ENCODE assay signal across 8 cellular contexts in the genomic region with DNA sequence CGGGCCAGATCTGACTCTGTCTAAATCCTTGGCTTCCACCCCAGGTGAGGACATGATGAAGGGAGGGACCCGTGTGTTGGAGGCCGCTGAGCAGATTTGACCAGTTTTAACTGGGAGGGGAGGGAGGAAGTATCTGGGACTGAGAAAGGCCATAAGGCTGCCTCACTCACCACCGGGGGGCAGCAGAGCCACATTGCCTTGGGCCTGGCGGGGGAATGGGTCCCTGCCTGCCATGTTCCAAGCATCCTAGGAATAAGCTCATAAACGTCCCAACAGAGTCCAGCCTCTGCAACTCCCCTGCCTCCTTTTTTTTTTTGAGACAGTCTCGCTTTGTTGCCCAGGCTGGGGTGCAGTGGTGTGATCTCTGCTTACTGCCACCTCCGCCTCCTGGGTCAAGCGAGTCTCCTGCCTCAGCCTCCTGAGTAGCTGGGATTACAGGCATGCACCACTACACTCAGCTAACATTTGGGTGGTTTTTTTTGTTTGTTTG. TPM values are rescaled to one million over a fixed set of nuclear protein-coding genes. Genes with fewer than 3 reads are reported as not detected.
DNase-seq lines count a peak whose midpoint lies in the region; ATAC-seq and TF ChIP-seq lines count a peak whose summit lies in the region.

No MANE protein-coding gene starts in this region.

- H3K9me3 ChIP-seq in T-helper 17 cell (ENCODE audit: control insufficient read depth, low read length, poor library complexity, severe bottlenecking) (no peaks in the 10 kb centered on the region), adipocyte (ENCODE audit: control insufficient read depth, low read length) (no peaks in the 10 kb centered on the region)

- CTCF ChIA-PET in GM10248 (lab: Yijun Ruan, JAX), result interaction anchor here (0.6 to 3.1 kb wide), 30 partner anchors 8 to 275 kb away, joined by 3 to 28 read pairs (median 4); a partner anchor contains a TSS

- no peak overlapping the region for H3K4me3 ChIP-seq in adipocyte (ENCODE audit: low read length)

- H3K27me3 ChIP-seq in adipocyte (replicated peaks; ENCODE audit: control insufficient read depth, insufficient read depth, low read length), result no peaks in the 10 kb centered on the region

- POLR2A ChIA-PET in GM10248 (lab: Yijun Ruan, JAX), result no interaction called here

- peak; percentile 90 for TF ChIP-seq CTCF in GM10248 (IDR thresholded peaks at IDR 0.05; ENCODE audit: control extremely low read depth, extremely low read depth, low read depth, missing control alignments)

- H3K27ac Mint-ChIP-seq in T-helper 17 cell, result no peak overlapping the region

- H3K9ac ChIP-seq in adipocyte (ENCODE audit: low read length), result peak overlapping the region; percentile 33

- H3K36me3 ChIP-seq in adipocyte (ENCODE audit: control insufficient read depth, insufficient read depth, low read length, severe bottlenecking), result no peaks in the 10 kb centered on the region

- H3K36me3 Mint-ChIP-seq in T-helper 17 cell (ENCODE audit: low read depth), result no peaks in the 10 kb centered on the region

- peaks cover 28% of the 10 kb centered on the region for H3K4me1 Mint-ChIP-seq in T-helper 17 cell

- intact Hi-C loops in cardiac septum (cut with DNase I), result loop anchor here (2.0 to 10.0 kb wide), 3 partner anchors 54 to 212 kb away; a partner anchor contains a TSS

- DNase-seq in GM10248 (ENCODE audit: extremely low spot score) (peak; percentile 76), NCI-H128 (lab: John Stamatoyannopoulos, UW; ENCODE audit: unreplicated experiment) (peak; percentile 60), T-helper 17 cell (peak; percentile 50 to 70 (median 52)), adipocyte (ENCODE audit: low read depth) (peak; percentile 91), cardiac septum (ENCODE audit: low spot score) (peak; percentile 94), putamen (ENCODE audit: low spot score) (peak; percentile 86)

- no peaks in the 10 kb centered on the region for H3K27me3 Mint-ChIP-seq in T-helper 17 cell

- peaks cover 28% of the 10 kb centered on the region for H3K4me1 ChIP-seq in adipocyte (ENCODE audit: control insufficient read depth, insufficient read depth, low read length)

- ATAC-seq in T-helper 17 cell, result peak; percentile 35
- no peak for ATAC-seq in GM21360 (IDR thresholded peaks at IDR 0.05; ENCODE audit: unreplicated experiment)
- ATAC-seq in GM18498 (IDR thresholded peaks at IDR 0.05; ENCODE audit: unreplicated experiment), result no peak

- no peak overlapping the region for H3K4me3 Mint-ChIP-seq in T-helper 17 cell

RNA-seq across cellular contexts. Expression of a gene that starts 15.5 kb away (rescaled TPM):
- 10 to 100 TPM; 38.2 to 50.8 TPM for total RNA-seq in T-helper 17 cell
- total RNA-seq in cardiac septum, result 5.2 TPM

RNA-seq across cellular contexts. Expression of a gene that starts 26.3 kb away (rescaled TPM):
- 10 to 100 TPM; 56.7 to 71.1 TPM for total RNA-seq in T-helper 17 cell
- total RNA-seq in cardiac septum, result 0.35 TPM

RNA-seq across cellular contexts. Expression of a gene that starts 39.9 kb away (rescaled TPM):
- total RNA-seq in T-helper 17 cell, result 1 to 10 TPM; 8.6 to 9.1 TPM
- total RNA-seq in cardiac septum, result 28.3 TPM

Comparison
In these comparisons a context has a peak if more than half of its experiments do, and no peak if none do; other contexts are left out.
1. RNA of a gene that starts 26.3 kb away (total RNA-seq): 56.7 to 71.1 TPM in T-helper 17 cell; 0.35 TPM in cardiac septum (single experiment); every median in the first group is over 10 times any median in the second.
2. Peak in every context shown above with its lines, with median percentiles within 50 percentile points of each other: DNase-seq.